In the genomic region with DNA sequence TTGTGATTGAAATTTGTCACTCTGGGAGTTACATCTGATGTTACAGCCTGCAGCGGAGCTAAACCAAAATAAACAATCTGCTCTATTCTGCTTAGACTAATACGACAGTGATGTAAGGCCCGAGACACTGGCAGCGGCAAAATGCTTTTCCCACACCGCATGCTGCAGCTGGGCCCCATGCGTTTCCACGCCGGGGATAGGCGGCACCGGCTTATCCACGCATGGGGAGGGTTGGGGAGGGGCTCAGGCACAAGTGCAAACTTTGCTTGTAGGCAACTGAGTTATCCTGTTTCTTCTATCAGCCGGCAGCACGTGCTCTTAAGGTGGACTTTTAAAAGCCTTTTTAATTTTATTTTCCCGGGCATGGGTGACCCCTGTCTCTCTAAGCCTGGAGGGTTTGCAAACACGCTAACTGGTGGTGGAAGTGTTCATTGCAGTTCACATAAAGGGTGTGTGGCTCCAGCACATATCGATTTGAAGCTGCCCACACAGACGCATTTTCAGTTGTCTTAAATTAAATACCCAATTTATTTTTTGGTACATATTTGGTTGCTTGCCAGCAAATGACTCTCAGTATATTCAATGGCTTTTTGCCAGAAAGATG, we compare ENCODE assay signal across 22 cellular contexts.
DNase-seq lines count a peak whose midpoint lies in the region; ATAC-seq, FAIRE-seq and TF ChIP-seq lines count a peak whose summit lies in the region.
"Had no signal": no experiment of that assay in that cellular context is flagged by ENCODE, and none has a peak within 500 bp of the region (broad histone marks: within the 10 kb centered on the region; RNA-seq: fewer than 3 reads in every experiment).

No MANE protein-coding gene starts in this region.

- no peaks in the 10 kb centered on the region for H3K9me1 ChIP-seq in K562 (ENCODE audit: control insufficient read depth, insufficient read depth, low read length)

- H2AFZ ChIP-seq in K562 (ENCODE audit: low read depth, low read length) = no peak overlapping the region

- H3K4me3 ChIP-seq in right atrium auricular region (no peak overlapping the region), K562 (no peak overlapping the region), skeletal muscle satellite cell (ENCODE audit: low read length) (no peak overlapping the region)
- H3K4me3 ChIP-seq: ascending aorta, colonic mucosa, heart left ventricle, left ventricle myocardium inferior, mucosa of descending colon, thoracic aorta had no signal

- H3K4me2 ChIP-seq in K562 (ENCODE audit: insufficient read depth, low read length) (no peak overlapping the region), skeletal muscle satellite cell (ENCODE audit: low read length) (peak overlapping the region; percentile 34)

- CTCF ChIA-PET in K562 (lab: Yijun Ruan, JAX; ENCODE audit: low intra/inter-chr PET ratio) = no interaction called here

- H3K9me3 ChIP-seq in right atrium auricular region (no peaks in the 10 kb centered on the region), K562 (replicated peaks; ENCODE audit: control insufficient read depth, insufficient read depth, low read depth, low read length) (no peaks in the 10 kb centered on the region), skeletal muscle satellite cell (replicated peaks; ENCODE audit: low read length) (no peaks in the 10 kb centered on the region)
- H3K9me3 ChIP-seq: ascending aorta, colonic mucosa, heart left ventricle, left ventricle myocardium inferior, mucosa of descending colon, thoracic aorta had no signal

- under 1% methylated on average over 17 of the region's 17 CpGs for WGBS in K562 (ENCODE audit: insufficient coverage, low coverage, missing lambda C conversion rate)

- no peak for TF ChIP-seq POLR2A in K562 (conservative IDR thresholded peaks at IDR 0.05)

- no peak for TF ChIP-seq EP300 in K562 (IDR thresholded peaks at IDR 0.05; ENCODE audit: low read length)

- in situ Hi-C loops in K562 (cut with MboI) = no loop called here

- H3K79me2 ChIP-seq in K562 (ENCODE audit: control insufficient read depth, insufficient read depth, low read length) = no peaks in the 10 kb centered on the region

- TF ChIP-seq CTCF in right atrium auricular region (IDR thresholded peaks at IDR 0.05) (no peak), K562 (IDR thresholded peaks at IDR 0.05 in 2 of 3, conservative IDR thresholded peaks at IDR 0.05 in 1 of 3; ENCODE audit: insufficient read depth in 2 of 3, low read depth in 1 of 3, low read length in 3 of 3) (no peak)

- BruUV-seq in K562 (replicated peaks; lab: Mats Ljungman, UMichigan) = no TSS peak

- ATAC-seq in Right ventricle myocardium superior (ENCODE audit: poor library complexity) (no peak), K562 (peak; percentile 59; the same call in 2 of the 3 replicates), HG02610 (IDR thresholded peaks at IDR 0.05; ENCODE audit: unreplicated experiment) (no peak)
- ATAC-seq: HCT116; heart left ventricle; mucosa of descending colon; sciatic nerve; stimulated activated effector memory CD8-positive, alpha-beta T cell treated with anti-CD3 and anti-CD28 coated beads, Interleukin-12 subunit alpha, Interleukin-12 subunit beta, amount 100 ng/mL, for 72 hours had no signal

- H3K9ac ChIP-seq in K562 (ENCODE audit: insufficient read depth in 1 of 2, low read depth in 2 of 2, low read length in 2 of 2) = no peak overlapping the region
- H3K9ac ChIP-seq in skeletal muscle satellite cell (ENCODE audit: low read depth, low read length) = no peak overlapping the region

- POLR2A ChIA-PET in K562 (lab: Yijun Ruan, JAX) = interaction anchor here (0.5 to 0.6 kb wide), 2 partner anchors 496 to 915 kb away, joined by 3 to 4 read pairs; no protein-coding TSS in a partner anchor

- H3K4me1 ChIP-seq in right atrium auricular region (no peaks in the 10 kb centered on the region), K562 (replicated peaks in 1 of 2; ENCODE audit: control insufficient read depth in 2 of 2, insufficient read depth in 2 of 2, low read length in 2 of 2) (no peaks in the 10 kb centered on the region), skeletal muscle satellite cell (ENCODE audit: control insufficient read depth, insufficient read depth, low read length) (no peaks in the 10 kb centered on the region)
- H3K4me1 ChIP-seq: ascending aorta, colonic mucosa, heart left ventricle had no signal

- DNase-seq in right atrium auricular region (ENCODE audit: low spot score) (peak; percentile 13), Right ventricle myocardium superior (no peak), K562 (ENCODE audit: extremely low read depth in 1 of 4, low spot score in 3 of 4) (no peak), left kidney (ENCODE audit: low read depth, low spot score) (peak; percentile 63), NCI-H2171 (lab: John Stamatoyannopoulos, UW) (no peak)
- no peak for DNase-seq in activated naive CD4-positive, alpha-beta T cell (lab: John Stamatoyannopoulos, UW)
- DNase-seq: CD4-positive, CD25-positive, alpha-beta regulatory T cell; colonic mucosa; heart left ventricle; left ventricle myocardium inferior; mucosa of descending colon; NCI-H1436; NCI-H345 had no signal

- H4K20me1 ChIP-seq in K562 (replicated peaks; ENCODE audit: control insufficient read depth, insufficient read depth, low read length) = no peaks in the 10 kb centered on the region

- H3K27me3 ChIP-seq in right atrium auricular region (no peaks in the 10 kb centered on the region), K562 (ENCODE audit: control insufficient read depth in 2 of 2, insufficient read depth in 2 of 2, low read length in 2 of 2) (peaks cover 26 to 46% of the 10 kb centered on the region in 2 experiments; a peak in 4 of 5 replicates), skeletal muscle satellite cell (ENCODE audit: control insufficient read depth, insufficient read depth, low read length) (no peaks in the 10 kb centered on the region)
- H3K27me3 ChIP-seq: ascending aorta, colonic mucosa, heart left ventricle had no signal

- no peaks in the 10 kb centered on the region for H3K36me3 ChIP-seq in right atrium auricular region
- H3K36me3 ChIP-seq in K562 (ENCODE audit: control insufficient read depth, insufficient read depth, low read length) = no peaks in the 10 kb centered on the region
- H3K36me3 ChIP-seq in skeletal muscle satellite cell (ENCODE audit: insufficient read depth, low read length) = no peaks in the 10 kb centered on the region
- H3K36me3 ChIP-seq: ascending aorta, colonic mucosa, heart left ventricle, left ventricle myocardium inferior, thoracic aorta had no signal

- TF ChIP-seq RAD21 in K562 (CRISPR knock-in tag; conservative IDR thresholded peaks at IDR 0.05 in 1 of 2, IDR thresholded peaks at IDR 0.05 in 1 of 2) = no peak

- H3K27ac ChIP-seq in right atrium auricular region (no peak overlapping the region), K562 (ENCODE audit: extremely low read depth, low read depth, low read length) (no peak overlapping the region)
- H3K27ac ChIP-seq: ascending aorta, colonic mucosa, heart left ventricle, left ventricle myocardium inferior, RWPE1, thoracic aorta had no signal

- peak; percentile 29 for FAIRE-seq in K562 (lab: Jason Lieb, UNC)
- FAIRE-seq: G401.6 had no signal

- intact Hi-C loops in Right ventricle myocardium superior (cut with DNase I) = no loop called here
- intact Hi-C loops in K562 (cut with micrococcal nuclease) = no loop called here

TF ChIP-seq in K562, 482 proteins besides CTCF, POLR2A, EP300 and RAD21:
- no peak for TF ChIP-seq SRF (CRISPR knock-in tag; IDR thresholded peaks at IDR 0.05)
- 0 out of 2 replicates have a peak, but pooled peaks have one; percentile 18 for TF ChIP-seq NFIC (IDR thresholded peaks at IDR 0.05)
- 0 out of 2 replicates have a peak, but pooled peaks have one; percentile 19 for TF ChIP-seq ZNF75A (CRISPR knock-in tag; IDR thresholded peaks at IDR 0.05)

Comparison
In these comparisons a context has a peak if more than half of its experiments do, and no peak if none do; other contexts are left out.
1. DNase-seq: peak in right atrium auricular region (single experiment) and left kidney (single experiment); none in Right ventricle myocardium superior (single experiment), K562 (0 of 4), NCI-H2171 (single experiment) and activated naive CD4-positive, alpha-beta T cell (0 of 4).